Comparison of ENCODE assay signal across 23 cellular contexts in the genomic region with DNA sequence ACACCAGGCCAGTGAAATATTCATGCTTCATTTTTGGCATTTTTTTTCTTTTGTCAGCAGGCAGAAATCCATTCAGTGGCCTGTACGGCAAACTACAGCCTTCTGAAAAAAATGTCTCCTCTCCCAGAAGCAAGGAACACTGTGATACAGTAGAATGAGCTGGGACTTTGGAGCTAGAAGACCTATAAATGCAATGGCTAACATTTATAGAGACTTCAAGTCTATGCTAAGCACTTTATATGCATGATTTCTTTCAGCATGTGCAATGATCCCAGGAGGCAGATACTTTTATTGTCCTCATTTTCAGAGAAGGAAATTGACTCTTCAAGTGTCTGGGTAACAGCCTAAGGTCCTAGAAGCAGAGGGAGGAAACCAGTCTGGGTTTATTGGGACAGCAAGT.
DNase-seq lines count a peak whose midpoint lies in the region; ATAC-seq and TF ChIP-seq lines count a peak whose summit lies in the region.
"Had no signal": no experiment of that assay in that cellular context is flagged by ENCODE, and none has a peak within 500 bp of the region (broad histone marks: within the 10 kb centered on the region; RNA-seq: fewer than 3 reads in every experiment).

No MANE protein-coding gene starts in this region.

- no peaks in the 10 kb centered on the region for H4K20me1 ChIP-seq in mammary epithelial cell (ENCODE audit: insufficient read depth, low read length)
- H4K20me1 ChIP-seq: BLaER1 treated with 17β-estradiol and CSF1 and Interleukin-3, amounts not matched to agents 10 nM and 100 nM had no signal

- H3K79me1 ChIP-seq in trophoblast cell (ENCODE audit: low read length) = no peaks in the 10 kb centered on the region

- no peak overlapping the region for H4K8ac ChIP-seq in trophoblast cell (ENCODE audit: low read depth, low read length)

- no peak overlapping the region for H2BK120ac ChIP-seq in trophoblast cell (ENCODE audit: insufficient read depth, low read length, poor library complexity)

- H2BK12ac ChIP-seq in trophoblast cell (ENCODE audit: low read length) = no peak overlapping the region

- H3K4me3 ChIP-seq in mammary epithelial cell (replicated peaks in 1 of 3; ENCODE audit: insufficient read depth in 1 of 3, low read depth in 2 of 3, low read length in 3 of 3) (no peak overlapping the region), trophoblast cell (ENCODE audit: low read depth, low read length) (no peak overlapping the region)
- H3K4me3 ChIP-seq: BLaER1 treated with 17β-estradiol and CSF1 and Interleukin-3, amounts not matched to agents 10 nM and 100 nM; GM23248; HAP-1; SJCRH30 had no signal

- peak overlapping the region; percentile 58 for H3K27ac Mint-ChIP-seq in MCF 10A (ENCODE audit: low read depth, unreplicated experiment)
- H3K27ac Mint-ChIP-seq: CD8-positive, alpha-beta T cell had no signal

- peaks cover 32% of the 10 kb centered on the region for H3K4me1 Mint-ChIP-seq in MCF 10A (ENCODE audit: insufficient read depth, unreplicated experiment)

- no peak overlapping the region for H3K4ac ChIP-seq in trophoblast cell (ENCODE audit: low read depth, low read length)

- ATAC-seq in foreskin keratinocyte = no peak
- ATAC-seq: CD8-positive, alpha-beta T cell had no signal

- no peaks in the 10 kb centered on the region for H3K27me3 Mint-ChIP-seq in MCF 10A (ENCODE audit: insufficient read depth, unreplicated experiment)

- 100% methylated on average over 1 of the region's 1 CpG for WGBS in mammary epithelial cell (ENCODE audit: low coverage, missing lambda C conversion rate)
- WGBS in trophoblast cell (ENCODE audit: extremely low coverage, insufficient coverage, insufficient read length) = no CpG with 5 or more reads among the region's 1 CpG

- CTCF ChIA-PET in MCF 10A (lab: Yijun Ruan, JAX) = interaction anchor here (0.5 to 1.2 kb wide), 3 partner anchors 67 to 146 kb away, joined by 3 to 6 read pairs (median 5); no protein-coding TSS in a partner anchor
- CTCF ChIA-PET in mammary epithelial cell (lab: Charles Lee; ENCODE audit: low non-redundant PET) = no interaction called here

- intact Hi-C loops in MCF 10A (cut with micrococcal nuclease) = loop anchor here (5.0 kb wide), 1 partner anchor 57 kb away; no protein-coding TSS in a partner anchor
- intact Hi-C loops in mammary epithelial cell (cut with micrococcal nuclease) = no loop called here

- H3K18ac ChIP-seq in trophoblast cell (ENCODE audit: low read length) = no peak overlapping the region

- H3K79me2 ChIP-seq in mammary epithelial cell (ENCODE audit: insufficient read depth, low read length) (no peaks in the 10 kb centered on the region), trophoblast cell (ENCODE audit: control insufficient read depth, insufficient read depth, low read length, poor library complexity) (no peaks in the 10 kb centered on the region)

- dilution Hi-C loops in mammary epithelial cell (cut with HindIII; ENCODE audit: low sequenced_read_pairs) = no loop called here

- TF ChIP-seq CTCF in MCF 10A (IDR thresholded peaks at IDR 0.05; ENCODE audit: unreplicated experiment) (no peak), mammary epithelial cell (conservative IDR thresholded peaks at IDR 0.05 in 1 of 2, IDR thresholded peaks at IDR 0.05 in 1 of 2; ENCODE audit: extremely low read depth in 1 of 2, insufficient read depth in 1 of 2, low read depth in 1 of 2, low read length in 2 of 2) (no peak), VCaP (conservative IDR thresholded peaks at IDR 0.05) (no peak), foreskin keratinocyte (conservative IDR thresholded peaks at IDR 0.05) (no peak)

- H3K27me3 ChIP-seq in mammary epithelial cell (ENCODE audit: insufficient read depth, low read length) (no peaks in the 10 kb centered on the region), trophoblast cell (ENCODE audit: insufficient read depth, low read length) (no peaks in the 10 kb centered on the region), foreskin keratinocyte (peaks cover 27% of the 10 kb centered on the region)
- H3K27me3 ChIP-seq: BLaER1 treated with 17β-estradiol and CSF1 and Interleukin-3, amounts not matched to agents 10 nM and 100 nM; SJCRH30 had no signal

- H3K4me3 Mint-ChIP-seq in MCF 10A (ENCODE audit: unreplicated experiment) = no peak overlapping the region
- H3K4me3 Mint-ChIP-seq: CD8-positive, alpha-beta T cell had no signal

- H3K4me2 ChIP-seq in mammary epithelial cell (ENCODE audit: insufficient read depth, low read depth, low read length) (no peak overlapping the region), trophoblast cell (ENCODE audit: low read length) (no peak overlapping the region)

- H3K9me3 ChIP-seq in mammary epithelial cell (replicated peaks; ENCODE audit: insufficient read depth, low read length) = no peaks in the 10 kb centered on the region
- H3K9me3 ChIP-seq in trophoblast cell (ENCODE audit: insufficient read depth, low read depth, low read length) = no peaks in the 10 kb centered on the region
- H3K9me3 ChIP-seq: HAP-1, SJCRH30 had no signal

- POLR2A ChIA-PET in MCF 10A (lab: Yijun Ruan, JAX) = interaction anchor here (0.6 kb wide), 1 partner anchor 70 kb away, joined by 3 read pairs; no protein-coding TSS in a partner anchor

- no peak overlapping the region for H3K23ac ChIP-seq in trophoblast cell (ENCODE audit: low read length)

- in situ Hi-C loops in mammary epithelial cell (cut with MboI; ENCODE audit: low sequenced_read_pairs in 2 of 2) = no loop called here

- no peaks in the 10 kb centered on the region for H3K9me3 Mint-ChIP-seq in MCF 10A (ENCODE audit: unreplicated experiment)
- H3K9me3 Mint-ChIP-seq: CD8-positive, alpha-beta T cell had no signal

- H4K91ac ChIP-seq in trophoblast cell (ENCODE audit: low read depth, low read length) = no peak overlapping the region

- H4K12ac ChIP-seq in trophoblast cell (ENCODE audit: low read depth, low read length) = no peak overlapping the region

- H2BK5ac ChIP-seq in trophoblast cell (ENCODE audit: low read depth, low read length, poor library complexity) = no peak overlapping the region

- H3K36me3 ChIP-seq in mammary epithelial cell (ENCODE audit: insufficient read depth, low read length) (no peaks in the 10 kb centered on the region), trophoblast cell (ENCODE audit: control insufficient read depth in 1 of 2, insufficient read depth in 2 of 2, low read length in 2 of 2) (no peaks in the 10 kb centered on the region)
- H3K36me3 ChIP-seq: BLaER1 treated with 17β-estradiol and CSF1 and Interleukin-3, amounts not matched to agents 10 nM and 100 nM; HAP-1; SJCRH30 had no signal

- H3K4me1 ChIP-seq in mammary epithelial cell (ENCODE audit: insufficient read depth, low read length) (no peaks in the 10 kb centered on the region), trophoblast cell (ENCODE audit: control insufficient read depth in 1 of 2, insufficient read depth in 2 of 2, low read length in 2 of 2) (no peaks in the 10 kb centered on the region), foreskin keratinocyte (no peaks in the 10 kb centered on the region)
- H3K4me1 ChIP-seq: HAP-1 had no signal

- no peak overlapping the region for H2AFZ ChIP-seq in mammary epithelial cell (ENCODE audit: low read depth, low read length)
- no peak overlapping the region for H2AFZ ChIP-seq in trophoblast cell (ENCODE audit: insufficient read depth, low read length, poor library complexity)
- H2AFZ ChIP-seq: GM23248 had no signal

- H3K27ac ChIP-seq in mammary epithelial cell (ENCODE audit: insufficient read depth, low read depth, low read length) = no peak overlapping the region
- peak overlapping the region; percentile 69; the same call in 1 of the 2 replicates for H3K27ac ChIP-seq in VCaP
- no peak overlapping the region for H3K27ac ChIP-seq in trophoblast cell (ENCODE audit: low read depth, low read length)
- no peak overlapping the region for H3K27ac ChIP-seq in foreskin keratinocyte
- H3K27ac ChIP-seq: 22Rv1; BLaER1 treated with 17β-estradiol and CSF1 and Interleukin-3, amounts not matched to agents 10 nM and 100 nM; GM23248; SJCRH30 had no signal

- H3K9ac ChIP-seq in mammary epithelial cell (ENCODE audit: insufficient read depth, low read length) (no peak overlapping the region), trophoblast cell (ENCODE audit: low read length) (no peak overlapping the region)
- H3K9ac ChIP-seq: BLaER1 treated with 17β-estradiol and CSF1 and Interleukin-3, amounts not matched to agents 10 nM and 100 nM; GM23248 had no signal

- no peak overlapping the region for H2AK5ac ChIP-seq in trophoblast cell (ENCODE audit: low read length)

- DNase-seq in MCF 10A (ENCODE audit: unreplicated experiment) = no peak
- no peak for DNase-seq in mammary epithelial cell
- peak; percentile 7 to 72 for DNase-seq in trophoblast cell
- no peak for DNase-seq in NOMO-1 treated with dmso at 0.1 percent for 144 hours (lab: John Stamatoyannopoulos, UW; ENCODE audit: unreplicated experiment)
- no peak for DNase-seq in foreskin keratinocyte
- DNase-seq in stimulated activated CD4-positive, alpha-beta T cell treated with anti-CD3 and anti-CD28 coated beads, Interleukin-12 subunit alpha, Interleukin-12 subunit beta, amount 100 ng/mL, for 4 hours = no peak
- DNase-seq in NAMALWA (ENCODE audit: low spot score) = no peak
- DNase-seq: CD8-positive, alpha-beta T cell; GF-D8; GM23248; Kasumi-1; MM.1S; NCI-H1092; NCI-H1436 treated with DMSO at 0.1 percent for 48 hours; NCI-H2029 treated with DMSO at 0.1 percent for 48 hours; NCI-H446; NCI-H526; OCI-M1; SJCRH30 had no signal

- BruUV-seq in MCF 10A (replicated peaks; lab: Mats Ljungman, UMichigan) = no TSS peak
- no TSS peak for BruUV-seq in mammary epithelial cell (replicated peaks; lab: Mats Ljungman, UMichigan)

- H3K36me3 Mint-ChIP-seq in MCF 10A (ENCODE audit: insufficient read depth, unreplicated experiment) = no peaks in the 10 kb centered on the region
- H3K36me3 Mint-ChIP-seq: CD8-positive, alpha-beta T cell had no signal

- no peak overlapping the region for H3K14ac ChIP-seq in trophoblast cell (ENCODE audit: low read length)

Comparison
In these comparisons a context has a peak if more than half of its experiments do, and no peak if none do; other contexts are left out.
1. DNase-seq: peak in trophoblast cell (2 of 2); none in MCF 10A (single experiment), mammary epithelial cell (single experiment), NOMO-1 treated with dmso at 0.1 percent for 144 hours (single experiment), foreskin keratinocyte (0 of 2), stimulated activated CD4-positive, alpha-beta T cell treated with anti-CD3 and anti-CD28 coated beads, Interleukin-12 subunit alpha, Interleukin-12 subunit beta, amount 100 ng/mL, for 4 hours (single experiment) and NAMALWA (single experiment).